Comparison of ENCODE assay signal across 1 cellular context in the genomic region with DNA sequence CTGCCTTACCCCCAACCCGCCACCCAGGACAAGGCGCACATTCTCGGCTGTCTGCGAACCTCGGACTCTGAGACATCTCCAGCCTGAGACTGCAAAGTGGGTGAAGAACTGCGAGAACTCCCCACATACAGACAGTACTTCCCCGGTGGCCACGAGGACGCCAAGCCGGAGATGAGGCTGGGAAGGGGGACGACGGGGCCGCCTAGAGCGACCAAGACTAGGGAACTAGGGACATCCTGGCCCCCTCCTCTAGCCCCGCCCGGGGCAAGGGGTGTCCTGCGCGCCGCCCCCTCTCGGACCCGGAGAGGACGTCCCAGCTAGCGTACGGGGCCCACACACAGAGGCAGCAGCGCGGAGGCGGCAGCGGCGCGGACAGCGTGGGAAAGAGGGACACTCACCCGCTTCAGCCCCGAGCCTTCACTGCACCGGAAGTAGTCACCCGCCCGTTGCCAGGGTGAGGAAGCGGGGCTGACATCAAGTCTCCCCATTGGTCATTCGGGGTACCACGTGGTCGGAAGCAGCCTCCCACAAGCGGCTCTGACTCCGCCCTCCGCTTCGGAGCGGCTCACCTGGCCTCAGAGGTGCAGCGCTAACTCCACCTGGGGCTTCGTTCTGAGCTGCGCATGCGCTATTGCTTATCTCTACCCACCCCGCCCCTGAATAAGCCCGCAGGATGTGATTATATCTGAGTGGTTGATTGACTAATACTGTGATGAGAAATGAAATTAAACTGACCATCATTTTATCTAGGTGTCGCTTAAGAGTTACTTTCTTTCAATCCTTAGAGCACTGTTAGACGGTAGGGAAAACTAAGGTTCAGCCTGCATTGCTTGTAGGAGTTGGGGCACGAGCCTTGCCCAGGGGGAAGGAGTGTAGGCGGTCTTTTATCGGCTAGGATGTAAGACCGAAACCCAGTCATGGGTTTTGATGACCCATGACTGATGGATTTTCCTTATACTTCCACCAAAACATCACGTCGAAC.
TF ChIP-seq lines count a peak whose summit lies in the region.

A gene with protein sequence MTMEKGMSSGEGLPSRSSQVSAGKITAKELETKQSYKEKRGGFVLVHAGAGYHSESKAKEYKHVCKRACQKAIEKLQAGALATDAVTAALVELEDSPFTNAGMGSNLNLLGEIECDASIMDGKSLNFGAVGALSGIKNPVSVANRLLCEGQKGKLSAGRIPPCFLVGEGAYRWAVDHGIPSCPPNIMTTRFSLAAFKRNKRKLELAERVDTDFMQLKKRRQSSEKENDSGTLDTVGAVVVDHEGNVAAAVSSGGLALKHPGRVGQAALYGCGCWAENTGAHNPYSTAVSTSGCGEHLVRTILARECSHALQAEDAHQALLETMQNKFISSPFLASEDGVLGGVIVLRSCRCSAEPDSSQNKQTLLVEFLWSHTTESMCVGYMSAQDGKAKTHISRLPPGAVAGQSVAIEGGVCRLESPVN (minus strand): TSS at position 437 of the 982 bp plus-strand sequence. CDS start 8,854 bp downstream, outside the sequence.

TF ChIP-seq in HepG2, 621 proteins besides CTCF, POLR2A, EP300 and RAD21 (continued from another document and continues in another):
- TF ChIP-seq REST (IDR thresholded peaks at IDR 0.05; ENCODE audit: borderline replicate concordance in 1 of 2, low read depth in 1 of 2, low read length in 2 of 2) (0 out of 4 replicates have a peak, but pooled peaks of 1 of the 2 experiments have one; percentile 17), BORCS8-MEF2B (CRISPR knock-in tag; IDR thresholded peaks at IDR 0.05) (peak; percentile 95), TOPORS (CRISPR knock-in tag; IDR thresholded peaks at IDR 0.05) (peak; percentile 93; the same call in 1 of the 2 replicates), YEATS2 (CRISPR knock-in tag; IDR thresholded peaks at IDR 0.05; ENCODE audit: borderline replicate concordance) (peak; percentile 94; the same call in 1 of the 2 replicates), SRSF4 (IDR thresholded peaks at IDR 0.05; ENCODE audit: low read depth, low read length, poor library complexity, severe bottlenecking) (no peak), ZNF75D (CRISPR knock-in tag; IDR thresholded peaks at IDR 0.05; ENCODE audit: borderline replicate concordance) (no peak), WIZ (CRISPR knock-in tag; IDR thresholded peaks at IDR 0.05) (peak; percentile 90), HOMEZ (CRISPR knock-in tag; IDR thresholded peaks at IDR 0.05; ENCODE audit: low read depth) (peak; percentile 99), PHF5A (CRISPR knock-in tag; IDR thresholded peaks at IDR 0.05; ENCODE audit: low read depth, unreplicated experiment) (no peak), CBFB (CRISPR knock-in tag; IDR thresholded peaks at IDR 0.05) (no peak), ZNF430 (CRISPR knock-in tag; IDR thresholded peaks at IDR 0.05) (peak; percentile 72), FOSL2 (CRISPR knock-in tag; IDR thresholded peaks at IDR 0.05) (peak; percentile 70), GABPA (IDR thresholded peaks at IDR 0.05; ENCODE audit: low read depth, low read length) (peak; percentile 95), GABPA (CRISPR knock-in tag; IDR thresholded peaks at IDR 0.05; ENCODE audit: low read depth) (peak; percentile 99), SYNCRIP (IDR thresholded peaks at IDR 0.05; ENCODE audit: insufficient read depth, low read depth, low read length) (no peak), PLSCR1 (CRISPR knock-in tag; IDR thresholded peaks at IDR 0.05; ENCODE audit: borderline replicate concordance) (no peak), TRIM24 (CRISPR knock-in tag; IDR thresholded peaks at IDR 0.05) (no peak), ZNF12 (CRISPR knock-in tag; IDR thresholded peaks at IDR 0.05) (no peak), E2F2 (CRISPR knock-in tag; IDR thresholded peaks at IDR 0.05; ENCODE audit: borderline replicate concordance) (peak; percentile 89), BRCA1 (CRISPR knock-in tag; IDR thresholded peaks at IDR 0.05) (no peak), REPIN1 (CRISPR knock-in tag; IDR thresholded peaks at IDR 0.05; ENCODE audit: borderline replicate concordance, low read depth) (peak; percentile 94), ZNF776 (CRISPR knock-in tag; IDR thresholded peaks at IDR 0.05) (no peak; the same call in 1 of the 2 replicates), ZBTB43 (CRISPR knock-in tag; conservative IDR thresholded peaks at IDR 0.05) (no peak), NFRKB (IDR thresholded peaks at IDR 0.05) (no peak)
- TF ChIP-seq, protein P1, sequence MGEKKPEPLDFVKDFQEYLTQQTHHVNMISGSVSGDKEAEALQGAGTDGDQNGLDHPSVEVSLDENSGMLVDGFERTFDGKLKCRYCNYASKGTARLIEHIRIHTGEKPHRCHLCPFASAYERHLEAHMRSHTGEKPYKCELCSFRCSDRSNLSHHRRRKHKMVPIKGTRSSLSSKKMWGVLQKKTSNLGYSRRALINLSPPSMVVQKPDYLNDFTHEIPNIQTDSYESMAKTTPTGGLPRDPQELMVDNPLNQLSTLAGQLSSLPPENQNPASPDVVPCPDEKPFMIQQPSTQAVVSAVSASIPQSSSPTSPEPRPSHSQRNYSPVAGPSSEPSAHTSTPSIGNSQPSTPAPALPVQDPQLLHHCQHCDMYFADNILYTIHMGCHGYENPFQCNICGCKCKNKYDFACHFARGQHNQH (CRISPR knock-in tag; IDR thresholded peaks at IDR 0.05): peak; percentile 89
- TF ChIP-seq, protein P2, sequence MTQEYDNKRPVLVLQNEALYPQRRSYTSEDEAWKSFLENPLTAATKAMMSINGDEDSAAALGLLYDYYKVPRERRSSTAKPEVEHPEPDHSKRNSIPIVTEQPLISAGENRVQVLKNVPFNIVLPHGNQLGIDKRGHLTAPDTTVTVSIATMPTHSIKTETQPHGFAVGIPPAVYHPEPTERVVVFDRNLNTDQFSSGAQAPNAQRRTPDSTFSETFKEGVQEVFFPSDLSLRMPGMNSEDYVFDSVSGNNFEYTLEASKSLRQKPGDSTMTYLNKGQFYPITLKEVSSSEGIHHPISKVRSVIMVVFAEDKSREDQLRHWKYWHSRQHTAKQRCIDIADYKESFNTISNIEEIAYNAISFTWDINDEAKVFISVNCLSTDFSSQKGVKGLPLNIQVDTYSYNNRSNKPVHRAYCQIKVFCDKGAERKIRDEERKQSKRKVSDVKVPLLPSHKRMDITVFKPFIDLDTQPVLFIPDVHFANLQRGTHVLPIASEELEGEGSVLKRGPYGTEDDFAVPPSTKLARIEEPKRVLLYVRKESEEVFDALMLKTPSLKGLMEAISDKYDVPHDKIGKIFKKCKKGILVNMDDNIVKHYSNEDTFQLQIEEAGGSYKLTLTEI (CRISPR knock-in tag; conservative IDR thresholded peaks at IDR 0.05): no peak
- TF ChIP-seq, protein P3, sequence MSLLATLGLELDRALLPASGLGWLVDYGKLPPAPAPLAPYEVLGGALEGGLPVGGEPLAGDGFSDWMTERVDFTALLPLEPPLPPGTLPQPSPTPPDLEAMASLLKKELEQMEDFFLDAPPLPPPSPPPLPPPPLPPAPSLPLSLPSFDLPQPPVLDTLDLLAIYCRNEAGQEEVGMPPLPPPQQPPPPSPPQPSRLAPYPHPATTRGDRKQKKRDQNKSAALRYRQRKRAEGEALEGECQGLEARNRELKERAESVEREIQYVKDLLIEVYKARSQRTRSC (CRISPR knock-in tag; IDR thresholded peaks at IDR 0.05; ENCODE audit: low read depth): 0 out of 2 replicates have a peak, but pooled peaks have one; percentile 67
- TF ChIP-seq, protein P4, sequence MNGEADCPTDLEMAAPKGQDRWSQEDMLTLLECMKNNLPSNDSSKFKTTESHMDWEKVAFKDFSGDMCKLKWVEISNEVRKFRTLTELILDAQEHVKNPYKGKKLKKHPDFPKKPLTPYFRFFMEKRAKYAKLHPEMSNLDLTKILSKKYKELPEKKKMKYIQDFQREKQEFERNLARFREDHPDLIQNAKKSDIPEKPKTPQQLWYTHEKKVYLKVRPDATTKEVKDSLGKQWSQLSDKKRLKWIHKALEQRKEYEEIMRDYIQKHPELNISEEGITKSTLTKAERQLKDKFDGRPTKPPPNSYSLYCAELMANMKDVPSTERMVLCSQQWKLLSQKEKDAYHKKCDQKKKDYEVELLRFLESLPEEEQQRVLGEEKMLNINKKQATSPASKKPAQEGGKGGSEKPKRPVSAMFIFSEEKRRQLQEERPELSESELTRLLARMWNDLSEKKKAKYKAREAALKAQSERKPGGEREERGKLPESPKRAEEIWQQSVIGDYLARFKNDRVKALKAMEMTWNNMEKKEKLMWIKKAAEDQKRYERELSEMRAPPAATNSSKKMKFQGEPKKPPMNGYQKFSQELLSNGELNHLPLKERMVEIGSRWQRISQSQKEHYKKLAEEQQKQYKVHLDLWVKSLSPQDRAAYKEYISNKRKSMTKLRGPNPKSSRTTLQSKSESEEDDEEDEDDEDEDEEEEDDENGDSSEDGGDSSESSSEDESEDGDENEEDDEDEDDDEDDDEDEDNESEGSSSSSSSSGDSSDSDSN (CRISPR knock-in tag; IDR thresholded peaks at IDR 0.05): peak; percentile 88
- TF ChIP-seq, protein P5, sequence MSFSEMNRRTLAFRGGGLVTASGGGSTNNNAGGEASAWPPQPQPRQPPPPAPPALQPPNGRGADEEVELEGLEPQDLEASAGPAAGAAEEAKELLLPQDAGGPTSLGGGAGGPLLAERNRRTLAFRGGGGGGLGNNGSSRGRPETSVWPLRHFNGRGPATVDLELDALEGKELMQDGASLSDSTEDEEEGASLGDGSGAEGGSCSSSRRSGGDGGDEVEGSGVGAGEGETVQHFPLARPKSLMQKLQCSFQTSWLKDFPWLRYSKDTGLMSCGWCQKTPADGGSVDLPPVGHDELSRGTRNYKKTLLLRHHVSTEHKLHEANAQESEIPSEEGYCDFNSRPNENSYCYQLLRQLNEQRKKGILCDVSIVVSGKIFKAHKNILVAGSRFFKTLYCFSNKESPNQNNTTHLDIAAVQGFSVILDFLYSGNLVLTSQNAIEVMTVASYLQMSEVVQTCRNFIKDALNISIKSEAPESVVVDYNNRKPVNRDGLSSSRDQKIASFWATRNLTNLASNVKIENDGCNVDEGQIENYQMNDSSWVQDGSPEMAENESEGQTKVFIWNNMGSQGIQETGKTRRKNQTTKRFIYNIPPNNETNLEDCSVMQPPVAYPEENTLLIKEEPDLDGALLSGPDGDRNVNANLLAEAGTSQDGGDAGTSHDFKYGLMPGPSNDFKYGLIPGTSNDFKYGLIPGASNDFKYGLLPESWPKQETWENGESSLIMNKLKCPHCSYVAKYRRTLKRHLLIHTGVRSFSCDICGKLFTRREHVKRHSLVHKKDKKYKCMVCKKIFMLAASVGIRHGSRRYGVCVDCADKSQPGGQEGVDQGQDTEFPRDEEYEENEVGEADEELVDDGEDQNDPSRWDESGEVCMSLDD (CRISPR knock-in tag; IDR thresholded peaks at IDR 0.05; ENCODE audit: borderline replicate concordance): 0 out of 2 replicates have a peak, but pooled peaks have one; percentile 33
